Comparison of ENCODE assay signal across 11 cellular contexts in the genomic region with DNA sequence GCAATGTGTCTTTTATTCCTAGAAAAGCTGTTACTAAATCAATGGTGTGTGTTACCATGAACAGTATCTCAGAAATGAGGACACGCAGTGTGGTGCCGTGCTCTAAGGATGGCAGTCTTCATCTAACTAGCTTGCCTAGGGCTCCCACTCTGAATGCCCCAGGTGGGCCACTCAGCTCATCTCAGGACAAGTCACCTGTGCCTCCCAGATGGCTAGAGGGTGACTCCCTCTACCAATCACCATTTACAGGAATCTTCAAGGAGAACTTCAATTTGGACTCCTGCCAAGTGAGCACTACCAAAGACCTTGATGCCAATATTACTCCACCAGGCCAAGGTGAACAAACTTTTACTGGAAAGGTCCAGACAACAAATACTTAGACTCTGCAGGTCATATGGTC.
"Had no signal": no experiment of that assay in that cellular context is flagged by ENCODE, and none has a peak within 500 bp of the region (broad histone marks: within the 10 kb centered on the region; RNA-seq: fewer than 3 reads in every experiment).

No MANE protein-coding gene starts in this region.

- H3K36me3 ChIP-seq: HAP-1 had no signal

- DNase-seq: GM23248, GOT3, H7, H9, HCEC 1CT, HFFc6 had no signal

- H3K9ac ChIP-seq: GM23248 had no signal

- FAIRE-seq: H1, H54 had no signal

- H3K4me3 ChIP-seq: GM23248, GM23338, HAP-1 had no signal

- ATAC-seq: GM23338, HCT116 had no signal

- H3K4me2 ChIP-seq: GM23338 had no signal

- H2AFZ ChIP-seq: GM23248, GM23338 had no signal

- H3K4me1 ChIP-seq: HAP-1 had no signal

- H3K9me3 ChIP-seq: HAP-1 had no signal

- H3K27ac ChIP-seq: GM23248 had no signal
